ENCODE assay signal across 31 cellular contexts in the genomic region with DNA sequence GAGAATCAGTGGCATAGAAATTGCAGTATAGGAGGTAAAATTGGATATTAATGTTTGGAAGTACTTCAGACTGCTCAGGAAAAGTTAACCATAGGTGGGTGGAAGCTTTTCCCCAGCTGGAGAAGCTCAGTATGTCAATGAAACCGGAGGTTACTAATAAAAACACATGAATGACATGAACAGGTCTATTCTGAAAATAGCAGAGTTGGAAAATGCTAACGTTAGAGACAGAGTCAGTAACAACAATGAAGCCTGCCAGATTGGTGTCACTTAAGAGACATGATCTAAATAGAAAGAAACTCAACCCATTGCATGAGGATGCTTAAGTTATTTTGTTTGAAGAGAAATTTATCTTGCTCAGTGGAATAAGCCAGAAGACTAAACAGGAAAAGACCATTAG.
DNase-seq lines count a peak whose midpoint lies in the region; ATAC-seq and TF ChIP-seq lines count a peak whose summit lies in the region.
"Had no signal": no experiment of that assay in that cellular context is flagged by ENCODE, and none has a peak within 500 bp of the region (broad histone marks: within the 10 kb centered on the region; RNA-seq: fewer than 3 reads in every experiment).

No MANE protein-coding gene starts in this region.

- H3K4me1 ChIP-seq in PC-3 (ENCODE audit: insufficient read depth, low read length), result peaks cover 13% of the 10 kb centered on the region

- H3K27me3 Mint-ChIP-seq in type B pancreatic cell, result no peaks in the 10 kb centered on the region

- no peaks in the 10 kb centered on the region for H3F3A ChIP-seq in PC-3 (ENCODE audit: low read length, unreplicated experiment)
- no peaks in the 10 kb centered on the region for H3F3A ChIP-seq in neural cell (ENCODE audit: insufficient read depth, low read length, poor library complexity, severe bottlenecking)

- H3K9me2 ChIP-seq in PC-3 (replicated peaks; ENCODE audit: low read length) (no peaks in the 10 kb centered on the region), neural cell (ENCODE audit: insufficient read depth, low read length) (no peaks in the 10 kb centered on the region)

- H3K4me1 Mint-ChIP-seq in type B pancreatic cell (ENCODE audit: unreplicated experiment), result peaks cover 28% of the 10 kb centered on the region
- H3K4me1 Mint-ChIP-seq: activated CD8-positive, alpha-beta memory T cell treated with anti-CD3 and anti-CD28 coated beads, Interleukin-2, amount 10 ng/mL, durations not matched to agents 7 days and 5 days; naive thymus-derived CD8-positive, alpha-beta T cell had no signal

- H3K27me3 ChIP-seq in PC-3 (ENCODE audit: low read length) (no peaks in the 10 kb centered on the region), neural cell (ENCODE audit: insufficient read depth, low read depth, low read length) (no peaks in the 10 kb centered on the region)
- H3K27me3 ChIP-seq: esophagus muscularis mucosa, upper lobe of left lung had no signal

- ATAC-seq in PC-3 (no peak; the same call in 1 of the 2 replicates), left cardiac atrium (no peak), GM21576 (IDR thresholded peaks at IDR 0.05; ENCODE audit: unreplicated experiment) (no peak)
- ATAC-seq: activated CD8-positive, alpha-beta memory T cell treated with anti-CD3 and anti-CD28 coated beads, Interleukin-2, amount 10 ng/mL, durations not matched to agents 7 days and 5 days; activated T-cell treated with anti-CD3 and anti-CD28 coated beads, Interleukin-2, amount 50 U/mL, for 4 hours; naive thymus-derived CD8-positive, alpha-beta T cell; Right ventricle myocardium inferior; SK-N-SH treated with all-trans-retinoic acid at 6 μM for 48 hours had no signal

- H3K9ac ChIP-seq in PC-3 (ENCODE audit: low read length), result no peak overlapping the region
- no peak overlapping the region for H3K9ac ChIP-seq in neural cell (ENCODE audit: low read length)

- no TSS peak for BruUV-seq in PC-3 (replicated peaks; lab: Mats Ljungman, UMichigan)

- peak overlapping the region; percentile 60 for H3K4me3 Mint-ChIP-seq in type B pancreatic cell
- H3K4me3 Mint-ChIP-seq: activated CD8-positive, alpha-beta memory T cell treated with anti-CD3 and anti-CD28 coated beads, Interleukin-2, amount 10 ng/mL, durations not matched to agents 7 days and 5 days; activated T-cell treated with anti-CD3 and anti-CD28 coated beads, Interleukin-2, amount 50 U/mL, for 4 hours; CD14-positive monocyte; naive thymus-derived CD8-positive, alpha-beta T cell; T-helper 1 cell treated with Interleukin-12 subunit alpha and Interleukin-12 subunit beta and Interleukin-4 antibody, amounts not matched to agents 30 μg/mL and 1 μg/mL, for 36 hours had no signal

- H3K27ac Mint-ChIP-seq in type B pancreatic cell, result peak overlapping the region; percentile 79
- H3K27ac Mint-ChIP-seq: activated CD8-positive, alpha-beta memory T cell treated with anti-CD3 and anti-CD28 coated beads, Interleukin-2, amount 10 ng/mL, durations not matched to agents 7 days and 5 days; naive thymus-derived CD8-positive, alpha-beta T cell; T-helper 1 cell treated with Interleukin-12 subunit alpha and Interleukin-12 subunit beta and Interleukin-4 antibody, amounts not matched to agents 30 μg/mL and 1 μg/mL, for 36 hours had no signal

- H3K4me3 ChIP-seq in PC-3 (ENCODE audit: low read length) (no peak overlapping the region), neural cell (ENCODE audit: low read length) (peak overlapping the region; percentile 27)
- H3K4me3 ChIP-seq: esophagus muscularis mucosa, upper lobe of left lung had no signal

- TF ChIP-seq CTCF in PC-3 (conservative IDR thresholded peaks at IDR 0.05; ENCODE audit: low read depth, low read length), result no peak
- TF ChIP-seq CTCF in neural cell (IDR thresholded peaks at IDR 0.05; ENCODE audit: poor library complexity, severe bottlenecking), result no peak
- no peak for TF ChIP-seq CTCF in type B pancreatic cell (conservative IDR thresholded peaks at IDR 0.05)

- H3K36me3 ChIP-seq in PC-3 (ENCODE audit: low read depth, low read length) (no peaks in the 10 kb centered on the region), neural cell (ENCODE audit: insufficient read depth, low read length) (no peaks in the 10 kb centered on the region)
- H3K36me3 ChIP-seq: esophagus muscularis mucosa, upper lobe of left lung had no signal

- H3K9me3 ChIP-seq in PC-3 (ENCODE audit: low read length) (no peaks in the 10 kb centered on the region), neural cell (ENCODE audit: low read length) (no peaks in the 10 kb centered on the region)
- H3K9me3 ChIP-seq: esophagus muscularis mucosa, upper lobe of left lung had no signal

- peak overlapping the region; percentile 53; the same call in 1 of the 2 replicates for H2AFZ ChIP-seq in PC-3 (ENCODE audit: low read length)
- no peak overlapping the region for H2AFZ ChIP-seq in neural cell (ENCODE audit: low read depth, low read length)

- TF ChIP-seq EP300 in neural cell (conservative IDR thresholded peaks at IDR 0.05; ENCODE audit: poor library complexity, severe bottlenecking), result peak; percentile 85

- no peaks in the 10 kb centered on the region for H3K36me3 Mint-ChIP-seq in type B pancreatic cell
- H3K36me3 Mint-ChIP-seq: activated CD8-positive, alpha-beta memory T cell treated with anti-CD3 and anti-CD28 coated beads, Interleukin-2, amount 10 ng/mL, durations not matched to agents 7 days and 5 days; CD14-positive monocyte; naive thymus-derived CD8-positive, alpha-beta T cell had no signal

- intact Hi-C loops in PC-3 (cut with micrococcal nuclease) (no loop called here), left cardiac atrium (cut with DNase I) (no loop called here)

- H3K27ac ChIP-seq in PC-3 (ENCODE audit: low read length) (peak overlapping the region; percentile 39), neural cell (ENCODE audit: low read length) (peak overlapping the region; percentile 14)
- H3K27ac ChIP-seq: upper lobe of left lung had no signal

- CTCF ChIA-PET in PC-3 (lab: Charles Lee), result no interaction called here

- peak; percentile 62 for DNase-seq in NCI-H748 (lab: John Stamatoyannopoulos, UW; ENCODE audit: unreplicated experiment)
- DNase-seq in NCI-H748 treated with DMSO at 0.1 percent for 48 hours (lab: John Stamatoyannopoulos, UW), result no peak
- DNase-seq in PC-3, result no peak
- no peak for DNase-seq in type B pancreatic cell (ENCODE audit: extremely low spot score, unreplicated experiment)
- no peak for DNase-seq in left cardiac atrium
- DNase-seq in anterior cingulate cortex (lab: John Stamatoyannopoulos, UW), result no peak
- DNase-seq: activated CD4-positive, alpha-beta T cell treated with anti-CD3 and anti-CD28 coated beads, Interleukin-2, amount 50 U/mL, for 1 hour; activated CD4-positive, CD25-positive, alpha-beta regulatory T cell; activated CD8-positive, alpha-beta memory T cell treated with anti-CD3 and anti-CD28 coated beads, Interleukin-2, amount 10 ng/mL, durations not matched to agents 7 days and 5 days; activated T-cell treated with anti-CD3 and anti-CD28 coated beads, Interleukin-2, amount 50 U/mL, for 4 hours; central memory CD4-positive, alpha-beta T cell; dermis blood vessel endothelial cell; foreskin fibroblast; HCEC 1CT; Kasumi-1; kidney; midbrain; MV-4-11; naive thymus-derived CD8-positive, alpha-beta T cell; NCI-H1436 treated with DMSO at 0.1 percent for 48 hours; NCI-H2081 treated with DMSO at 0.1 percent for 48 hours; stimulated activated CD4-positive, alpha-beta T cell treated with anti-CD3 and anti-CD28 coated beads, Interleukin-12 subunit alpha, Interleukin-12 subunit beta, amount 100 ng/mL, for 4 hours; stimulated activated CD4-positive, alpha-beta T cell treated with anti-CD3 and anti-CD28 coated beads, Interleukin-2, amount 100 ng/mL, for 48 hours; upper lobe of left lung had no signal

- H3K79me2 ChIP-seq in PC-3 (ENCODE audit: low read length), result no peaks in the 10 kb centered on the region
- no peaks in the 10 kb centered on the region for H3K79me2 ChIP-seq in neural cell (replicated peaks; ENCODE audit: insufficient read depth, low read length)

- H3K9me3 Mint-ChIP-seq in type B pancreatic cell, result no peaks in the 10 kb centered on the region
- H3K9me3 Mint-ChIP-seq: activated T-cell treated with anti-CD3 and anti-CD28 coated beads, Interleukin-2, amount 50 U/mL, for 4 hours; CD14-positive monocyte; naive thymus-derived CD8-positive, alpha-beta T cell; T-helper 1 cell treated with Interleukin-12 subunit alpha and Interleukin-12 subunit beta and Interleukin-4 antibody, amounts not matched to agents 30 μg/mL and 1 μg/mL, for 36 hours had no signal

- H4K20me1 ChIP-seq in PC-3 (ENCODE audit: low read length), result no peaks in the 10 kb centered on the region
- H4K20me1 ChIP-seq in neural cell (ENCODE audit: insufficient read depth), result no peaks in the 10 kb centered on the region

- peak; percentile 16 for TF ChIP-seq RAD21 in neural cell (conservative IDR thresholded peaks at IDR 0.05)

- H3K4me2 ChIP-seq in PC-3 (ENCODE audit: low read length) (peak overlapping the region; percentile 62), neural cell (ENCODE audit: low read length) (no peak overlapping the region)

- POLR2A ChIA-PET in PC-3 (lab: Charles Lee; ENCODE audit: unreplicated experiment), result no interaction called here

TF ChIP-seq in neural cell, 6 proteins besides CTCF, POLR2A, EP300 and RAD21:
- TF ChIP-seq TAF1 (IDR thresholded peaks at IDR 0.05; ENCODE audit: low read depth), result no peak
- peak; percentile 61 for TF ChIP-seq POLR2AphosphoS5 (IDR thresholded peaks at IDR 0.05)
- TF ChIP-seq, protein P1, sequence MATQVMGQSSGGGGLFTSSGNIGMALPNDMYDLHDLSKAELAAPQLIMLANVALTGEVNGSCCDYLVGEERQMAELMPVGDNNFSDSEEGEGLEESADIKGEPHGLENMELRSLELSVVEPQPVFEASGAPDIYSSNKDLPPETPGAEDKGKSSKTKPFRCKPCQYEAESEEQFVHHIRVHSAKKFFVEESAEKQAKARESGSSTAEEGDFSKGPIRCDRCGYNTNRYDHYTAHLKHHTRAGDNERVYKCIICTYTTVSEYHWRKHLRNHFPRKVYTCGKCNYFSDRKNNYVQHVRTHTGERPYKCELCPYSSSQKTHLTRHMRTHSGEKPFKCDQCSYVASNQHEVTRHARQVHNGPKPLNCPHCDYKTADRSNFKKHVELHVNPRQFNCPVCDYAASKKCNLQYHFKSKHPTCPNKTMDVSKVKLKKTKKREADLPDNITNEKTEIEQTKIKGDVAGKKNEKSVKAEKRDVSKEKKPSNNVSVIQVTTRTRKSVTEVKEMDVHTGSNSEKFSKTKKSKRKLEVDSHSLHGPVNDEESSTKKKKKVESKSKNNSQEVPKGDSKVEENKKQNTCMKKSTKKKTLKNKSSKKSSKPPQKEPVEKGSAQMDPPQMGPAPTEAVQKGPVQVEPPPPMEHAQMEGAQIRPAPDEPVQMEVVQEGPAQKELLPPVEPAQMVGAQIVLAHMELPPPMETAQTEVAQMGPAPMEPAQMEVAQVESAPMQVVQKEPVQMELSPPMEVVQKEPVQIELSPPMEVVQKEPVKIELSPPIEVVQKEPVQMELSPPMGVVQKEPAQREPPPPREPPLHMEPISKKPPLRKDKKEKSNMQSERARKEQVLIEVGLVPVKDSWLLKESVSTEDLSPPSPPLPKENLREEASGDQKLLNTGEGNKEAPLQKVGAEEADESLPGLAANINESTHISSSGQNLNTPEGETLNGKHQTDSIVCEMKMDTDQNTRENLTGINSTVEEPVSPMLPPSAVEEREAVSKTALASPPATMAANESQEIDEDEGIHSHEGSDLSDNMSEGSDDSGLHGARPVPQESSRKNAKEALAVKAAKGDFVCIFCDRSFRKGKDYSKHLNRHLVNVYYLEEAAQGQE (IDR thresholded peaks at IDR 0.05; ENCODE audit: borderline replicate concordance), result peak; percentile 21
